ENCODE assay signal across 1 cellular context in the genomic region with DNA sequence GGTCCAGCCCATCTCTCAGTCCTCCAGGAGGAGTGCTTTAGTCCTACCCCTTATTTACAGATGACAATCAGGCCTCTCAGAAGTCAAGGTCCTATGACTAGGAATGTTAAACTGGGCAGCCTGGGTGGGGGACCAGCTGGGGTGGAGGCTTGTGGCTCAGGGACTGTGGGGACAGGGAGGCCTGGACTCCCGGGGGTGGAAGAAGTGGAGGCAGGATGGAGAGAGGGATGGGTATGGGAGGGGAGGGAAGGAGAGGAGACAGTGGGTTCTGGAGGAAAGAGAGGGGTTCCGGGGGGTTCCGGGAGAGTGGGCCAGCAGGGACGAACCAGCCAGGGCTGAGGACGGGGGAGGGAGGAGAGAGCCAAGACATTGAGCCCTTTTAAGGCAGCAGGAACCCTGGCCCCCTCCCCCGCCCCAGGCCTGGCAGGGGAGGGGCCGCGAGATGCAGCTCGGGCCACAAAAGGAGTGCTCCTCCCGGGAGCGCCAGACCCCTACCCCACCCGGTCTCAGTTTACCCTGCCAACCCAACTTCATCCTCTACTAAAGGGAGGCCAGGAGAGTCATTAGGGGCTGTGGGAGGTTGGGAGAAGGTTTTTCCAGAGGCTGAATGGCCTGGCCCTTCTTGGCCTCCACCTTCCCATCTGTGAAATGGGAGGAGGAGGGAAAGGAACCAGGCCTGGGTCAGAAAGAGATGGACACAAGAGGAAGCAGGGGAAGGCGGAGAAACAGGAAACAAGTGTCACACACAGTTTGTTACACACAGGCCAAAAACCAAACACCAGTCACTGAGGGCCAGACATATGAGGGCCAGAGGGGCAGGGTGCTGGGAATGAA.
TF ChIP-seq lines count a peak whose summit lies in the region.

No MANE protein-coding gene starts in this region.

TF ChIP-seq in HepG2, 621 proteins besides CTCF, POLR2A, EP300 and RAD21 (continued from another document):
- TF ChIP-seq SALL1 (CRISPR knock-in tag; IDR thresholded peaks at IDR 0.05) (no peak), ZNF792 (CRISPR knock-in tag; IDR thresholded peaks at IDR 0.05) (no peak), ZNF101 (CRISPR knock-in tag; IDR thresholded peaks at IDR 0.05; ENCODE audit: borderline replicate concordance, low read depth) (no peak)
- TF ChIP-seq, protein P1, sequence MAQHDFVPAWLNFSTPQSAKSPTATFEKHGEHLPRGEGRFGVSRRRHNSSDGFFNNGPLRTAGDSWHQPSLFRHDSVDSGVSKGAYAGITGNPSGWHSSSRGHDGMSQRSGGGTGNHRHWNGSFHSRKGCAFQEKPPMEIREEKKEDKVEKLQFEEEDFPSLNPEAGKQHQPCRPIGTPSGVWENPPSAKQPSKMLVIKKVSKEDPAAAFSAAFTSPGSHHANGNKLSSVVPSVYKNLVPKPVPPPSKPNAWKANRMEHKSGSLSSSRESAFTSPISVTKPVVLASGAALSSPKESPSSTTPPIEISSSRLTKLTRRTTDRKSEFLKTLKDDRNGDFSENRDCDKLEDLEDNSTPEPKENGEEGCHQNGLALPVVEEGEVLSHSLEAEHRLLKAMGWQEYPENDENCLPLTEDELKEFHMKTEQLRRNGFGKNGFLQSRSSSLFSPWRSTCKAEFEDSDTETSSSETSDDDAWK (CRISPR knock-in tag; IDR thresholded peaks at IDR 0.05) = no peak
- TF ChIP-seq, protein P2, sequence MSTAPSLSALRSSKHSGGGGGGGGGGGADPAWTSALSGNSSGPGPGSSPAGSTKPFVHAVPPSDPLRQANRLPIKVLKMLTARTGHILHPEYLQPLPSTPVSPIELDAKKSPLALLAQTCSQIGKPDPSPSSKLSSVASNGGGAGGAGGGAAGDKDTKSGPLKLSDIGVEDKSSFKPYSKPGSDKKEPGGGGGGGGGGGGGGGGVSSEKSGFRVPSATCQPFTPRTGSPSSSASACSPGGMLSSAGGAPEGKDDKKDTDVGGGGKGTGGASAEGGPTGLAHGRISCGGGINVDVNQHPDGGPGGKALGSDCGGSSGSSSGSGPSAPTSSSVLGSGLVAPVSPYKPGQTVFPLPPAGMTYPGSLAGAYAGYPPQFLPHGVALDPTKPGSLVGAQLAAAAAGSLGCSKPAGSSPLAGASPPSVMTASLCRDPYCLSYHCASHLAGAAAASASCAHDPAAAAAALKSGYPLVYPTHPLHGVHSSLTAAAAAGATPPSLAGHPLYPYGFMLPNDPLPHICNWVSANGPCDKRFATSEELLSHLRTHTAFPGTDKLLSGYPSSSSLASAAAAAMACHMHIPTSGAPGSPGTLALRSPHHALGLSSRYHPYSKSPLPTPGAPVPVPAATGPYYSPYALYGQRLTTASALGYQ (CRISPR knock-in tag; IDR thresholded peaks at IDR 0.05) = no peak
- TF ChIP-seq, protein P3, sequence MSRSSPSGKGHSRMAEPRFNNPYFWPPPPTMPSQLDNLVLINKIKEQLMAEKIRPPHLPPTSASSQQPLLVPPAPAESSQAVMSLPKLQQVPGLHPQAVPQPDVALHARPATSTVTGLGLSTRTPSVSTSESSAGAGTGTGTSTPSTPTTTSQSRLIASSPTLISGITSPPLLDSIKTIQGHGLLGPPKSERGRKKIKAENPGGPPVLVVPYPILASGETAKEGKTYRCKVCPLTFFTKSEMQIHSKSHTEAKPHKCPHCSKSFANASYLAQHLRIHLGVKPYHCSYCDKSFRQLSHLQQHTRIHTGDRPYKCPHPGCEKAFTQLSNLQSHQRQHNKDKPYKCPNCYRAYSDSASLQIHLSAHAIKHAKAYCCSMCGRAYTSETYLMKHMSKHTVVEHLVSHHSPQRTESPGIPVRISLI (CRISPR knock-in tag; IDR thresholded peaks at IDR 0.05; ENCODE audit: borderline replicate concordance) = no peak
- TF ChIP-seq, protein P4, sequence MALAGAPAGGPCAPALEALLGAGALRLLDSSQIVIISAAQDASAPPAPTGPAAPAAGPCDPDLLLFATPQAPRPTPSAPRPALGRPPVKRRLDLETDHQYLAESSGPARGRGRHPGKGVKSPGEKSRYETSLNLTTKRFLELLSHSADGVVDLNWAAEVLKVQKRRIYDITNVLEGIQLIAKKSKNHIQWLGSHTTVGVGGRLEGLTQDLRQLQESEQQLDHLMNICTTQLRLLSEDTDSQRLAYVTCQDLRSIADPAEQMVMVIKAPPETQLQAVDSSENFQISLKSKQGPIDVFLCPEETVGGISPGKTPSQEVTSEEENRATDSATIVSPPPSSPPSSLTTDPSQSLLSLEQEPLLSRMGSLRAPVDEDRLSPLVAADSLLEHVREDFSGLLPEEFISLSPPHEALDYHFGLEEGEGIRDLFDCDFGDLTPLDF (CRISPR knock-in tag; IDR thresholded peaks at IDR 0.05) = no peak
- TF ChIP-seq, protein P5, sequence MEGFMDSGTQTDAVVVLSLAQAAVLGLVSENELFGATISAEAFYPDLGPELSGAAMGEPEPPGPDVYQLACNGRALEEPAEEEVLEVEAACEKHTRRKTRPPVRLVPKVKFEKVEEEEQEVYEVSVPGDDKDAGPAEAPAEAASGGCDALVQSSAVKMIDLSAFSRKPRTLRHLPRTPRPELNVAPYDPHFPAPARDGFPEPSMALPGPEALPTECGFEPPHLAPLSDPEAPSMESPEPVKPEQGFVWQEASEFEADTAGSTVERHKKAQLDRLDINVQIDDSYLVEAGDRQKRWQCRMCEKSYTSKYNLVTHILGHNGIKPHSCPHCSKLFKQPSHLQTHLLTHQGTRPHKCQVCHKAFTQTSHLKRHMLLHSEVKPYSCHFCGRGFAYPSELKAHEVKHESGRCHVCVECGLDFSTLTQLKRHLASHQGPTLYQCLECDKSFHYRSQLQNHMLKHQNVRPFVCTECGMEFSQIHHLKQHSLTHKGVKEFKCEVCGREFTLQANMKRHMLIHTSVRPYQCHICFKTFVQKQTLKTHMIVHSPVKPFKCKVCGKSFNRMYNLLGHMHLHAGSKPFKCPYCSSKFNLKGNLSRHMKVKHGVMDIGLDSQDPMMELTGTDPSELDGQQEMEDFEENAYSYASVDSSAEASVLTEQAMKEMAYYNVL (CRISPR knock-in tag; IDR thresholded peaks at IDR 0.05; ENCODE audit: borderline replicate concordance) = no peak
